In the genomic region with DNA sequence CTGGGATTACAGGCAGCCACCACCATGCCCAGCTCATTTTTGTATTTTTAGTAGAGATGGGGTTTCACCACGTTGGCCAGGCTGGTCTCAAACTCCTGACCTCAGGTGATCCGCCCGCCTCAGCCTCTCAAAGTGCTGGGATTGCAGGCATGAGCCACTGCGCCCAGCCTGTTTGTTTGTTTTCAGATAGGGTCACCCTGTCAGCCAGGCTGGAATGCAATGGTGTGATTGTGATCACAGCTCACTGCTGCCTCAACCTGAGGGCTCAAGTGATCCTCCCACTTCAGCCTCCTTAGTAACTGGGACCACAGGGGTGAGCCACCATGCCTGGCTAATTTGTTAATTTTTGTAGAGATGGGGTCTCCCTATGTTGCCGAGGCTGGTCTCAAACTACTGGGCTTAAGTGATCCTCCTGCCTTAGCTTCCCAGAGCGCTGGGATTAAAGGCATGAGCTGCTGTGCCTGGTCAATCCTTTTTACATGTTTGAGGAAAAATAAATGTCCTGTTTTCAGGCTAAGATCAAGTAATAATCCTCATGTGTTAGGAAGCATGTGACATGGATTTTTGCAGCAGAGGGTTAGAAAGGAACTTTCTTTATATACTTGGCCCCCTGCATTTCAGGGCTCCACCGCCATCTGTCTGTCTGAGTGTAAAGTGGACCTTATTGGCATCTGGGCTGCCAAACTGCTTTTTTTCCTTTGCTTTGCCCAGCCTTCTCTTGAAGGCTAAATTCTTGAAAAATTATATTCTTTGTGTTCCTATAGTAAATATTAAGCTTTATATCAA, we compare ENCODE assay signal across 20 cellular contexts. TPM values are rescaled to one million over a fixed set of nuclear protein-coding genes. Genes with fewer than 3 reads are reported as not detected.
DNase-seq lines count a peak whose midpoint lies in the region; ATAC-seq and TF ChIP-seq lines count a peak whose summit lies in the region.
"Had no signal": no experiment of that assay in that cellular context is flagged by ENCODE, and none has a peak within 500 bp of the region (broad histone marks: within the 10 kb centered on the region; RNA-seq: fewer than 3 reads in every experiment).

No MANE protein-coding gene starts in this region.

- no peaks in the 10 kb centered on the region for H3K27me3 ChIP-seq in upper lobe of right lung

- peaks cover 68% of the 10 kb centered on the region for H3K36me3 ChIP-seq in SK-N-MC (ENCODE audit: insufficient read depth, low read length)
- H3K36me3 ChIP-seq in upper lobe of right lung, result no peaks in the 10 kb centered on the region

- intact Hi-C loops in upper lobe of right lung (cut with DNase I), result no loop called here

- no peak for DNase-seq in SK-N-MC (ENCODE audit: low read depth, low spot score)
- DNase-seq in islet precursor cell, result peak; percentile 77
- no peak for DNase-seq in activated CD4-positive, alpha-beta memory T cell treated with anti-CD3 and anti-CD28 coated beads, Interleukin-2, amount 10 ng/mL, durations not matched to agents 7 days and 5 days
- DNase-seq in upper lobe of right lung, result no peak
- DNase-seq in H4 (ENCODE audit: low spot score), result no peak
- DNase-seq: ACHN; activated CD4-positive, alpha-beta T cell treated with anti-CD3 and anti-CD28 coated beads, Interleukin-2, amount 10 ng/mL, durations not matched to agents 7 days and 5 days; activated T-cell treated with anti-CD3 and anti-CD28 coated beads for 4 hours; effector CD8-positive, alpha-beta T cell; left ventricle myocardium superior; NCI-H1694 treated with DMSO at 0.1 percent for 48 hours; NCI-H446; SHP77 treated with DMSO at 0.1 percent for 48 hours; stimulated activated naive CD4-positive, alpha-beta T cell treated with Interleukin-2 at 50 U/mL for 16 hours; T-helper 9 cell had no signal

- CTCF ChIA-PET in activated CD4-positive, alpha-beta memory T cell treated with anti-CD3 and anti-CD28 coated beads, Interleukin-2, amount 10 ng/mL, durations not matched to agents 7 days and 5 days (lab: Charles Lee), result interaction anchor here (1.0 to 1.4 kb wide), 3 partner anchors 9 to 19 kb away, joined by 3 to 5 read pairs (median 3); no protein-coding TSS in a partner anchor

- peaks cover 13% of the 10 kb centered on the region for H3K36me3 Mint-ChIP-seq in activated CD4-positive, alpha-beta memory T cell treated with anti-CD3 and anti-CD28 coated beads, Interleukin-2, amount 10 ng/mL, durations not matched to agents 7 days and 5 days (ENCODE audit: low read depth)

- H3K27ac Mint-ChIP-seq in activated CD4-positive, alpha-beta memory T cell treated with anti-CD3 and anti-CD28 coated beads, Interleukin-2, amount 10 ng/mL, durations not matched to agents 7 days and 5 days, result no peak overlapping the region
- H3K27ac Mint-ChIP-seq: activated CD4-positive, alpha-beta T cell treated with anti-CD3 and anti-CD28 coated beads, Interleukin-2, amount 10 ng/mL, durations not matched to agents 7 days and 5 days; activated naive CD4-positive, alpha-beta T cell treated with anti-CD3 and anti-CD28 coated beads, Interleukin-2, amount 50 U/mL, for 72 hours had no signal

- H3K27me3 Mint-ChIP-seq in activated CD4-positive, alpha-beta memory T cell treated with anti-CD3 and anti-CD28 coated beads, Interleukin-2, amount 10 ng/mL, durations not matched to agents 7 days and 5 days, result no peaks in the 10 kb centered on the region
- H3K27me3 Mint-ChIP-seq: activated CD4-positive, alpha-beta T cell treated with anti-CD3 and anti-CD28 coated beads, Interleukin-2, amount 10 ng/mL, durations not matched to agents 7 days and 5 days had no signal

- H3K27ac ChIP-seq in C4-2B, result peak overlapping the region; percentile 9; the same call in 1 of the 2 replicates
- peak overlapping the region; percentile 70 for H3K27ac ChIP-seq in SK-N-MC
- no peak overlapping the region for H3K27ac ChIP-seq in upper lobe of right lung

- no peaks in the 10 kb centered on the region for H3K9me3 Mint-ChIP-seq in activated CD4-positive, alpha-beta memory T cell treated with anti-CD3 and anti-CD28 coated beads, Interleukin-2, amount 10 ng/mL, durations not matched to agents 7 days and 5 days
- H3K9me3 Mint-ChIP-seq: activated CD4-positive, alpha-beta T cell treated with anti-CD3 and anti-CD28 coated beads, Interleukin-2, amount 10 ng/mL, durations not matched to agents 7 days and 5 days; activated naive CD4-positive, alpha-beta T cell treated with anti-CD3 and anti-CD28 coated beads, Interleukin-2, amount 50 U/mL, for 72 hours had no signal

- POLR2A ChIA-PET in activated CD4-positive, alpha-beta memory T cell treated with anti-CD3 and anti-CD28 coated beads, Interleukin-2, amount 10 ng/mL, durations not matched to agents 7 days and 5 days (lab: Charles Lee), result interaction anchor here (0.7 to 4.9 kb wide), 5 partner anchors 20 to 303 kb away, joined by 3 to 23 read pairs (median 3); a partner anchor contains a TSS

- H3K4me1 ChIP-seq in upper lobe of right lung, result peaks cover 15% of the 10 kb centered on the region

- no peak overlapping the region for H3K4me3 Mint-ChIP-seq in activated CD4-positive, alpha-beta memory T cell treated with anti-CD3 and anti-CD28 coated beads, Interleukin-2, amount 10 ng/mL, durations not matched to agents 7 days and 5 days
- H3K4me3 Mint-ChIP-seq: activated CD4-positive, alpha-beta T cell treated with anti-CD3 and anti-CD28 coated beads, Interleukin-2, amount 10 ng/mL, durations not matched to agents 7 days and 5 days had no signal

- no peak overlapping the region for H3K9ac ChIP-seq in SK-N-MC (ENCODE audit: insufficient read length)

- TF ChIP-seq CTCF in C4-2B (conservative IDR thresholded peaks at IDR 0.05) (no peak), upper lobe of right lung (IDR thresholded peaks at IDR 0.05) (no peak)

- peaks cover 19% of the 10 kb centered on the region for H3K4me1 Mint-ChIP-seq in activated CD4-positive, alpha-beta memory T cell treated with anti-CD3 and anti-CD28 coated beads, Interleukin-2, amount 10 ng/mL, durations not matched to agents 7 days and 5 days

- H3K9me3 ChIP-seq in SK-N-MC (ENCODE audit: low read depth, low read length), result no peaks in the 10 kb centered on the region
- H3K9me3 ChIP-seq in upper lobe of right lung, result no peaks in the 10 kb centered on the region

- ATAC-seq in upper lobe of right lung, result no peak
- ATAC-seq: activated naive CD4-positive, alpha-beta T cell treated with anti-CD3 and anti-CD28 coated beads, Interleukin-2, amount 50 U/mL, for 72 hours; left ventricle myocardium superior had no signal

- H3K4me3 ChIP-seq in SK-N-MC, result no peak overlapping the region
- no peak overlapping the region for H3K4me3 ChIP-seq in upper lobe of right lung

RNA-seq across cellular contexts. Expression of a gene that starts 4.8 kb away (rescaled TPM):
- total RNA-seq in activated CD4-positive, alpha-beta memory T cell treated with anti-CD3 and anti-CD28 coated beads, Interleukin-2, amount 10 ng/mL, durations not matched to agents 7 days and 5 days, result 100 to 1,000 TPM; 262 to 279 TPM
- 255 TPM for total RNA-seq in upper lobe of right lung
- total RNA-seq in H4 (2014; rRNA removed; shearing (Covaris generic)), result 478 and 499 TPM in 2 replicates

RNA-seq across cellular contexts. Expression of a gene that starts 36.5 kb away (rescaled TPM):
- 10 to 100 TPM; 46.1 to 48.4 TPM for total RNA-seq in activated CD4-positive, alpha-beta memory T cell treated with anti-CD3 and anti-CD28 coated beads, Interleukin-2, amount 10 ng/mL, durations not matched to agents 7 days and 5 days
- total RNA-seq in upper lobe of right lung, result 43.9 TPM
- 60.1 and 63.7 TPM in 2 replicates for total RNA-seq in H4 (2014; rRNA removed; shearing (Covaris generic))

RNA-seq across cellular contexts. Expression of a gene that starts 43.2 kb away (rescaled TPM):
- not detected for total RNA-seq in activated CD4-positive, alpha-beta memory T cell treated with anti-CD3 and anti-CD28 coated beads, Interleukin-2, amount 10 ng/mL, durations not matched to agents 7 days and 5 days
- not detected for total RNA-seq in upper lobe of right lung
- total RNA-seq in H4 (2014; rRNA removed; shearing (Covaris generic)), result not detected in 2 replicates
- total RNA-seq: left ventricle myocardium superior, M059J, ureter had no signal

RNA-seq across cellular contexts. Expression of a gene that starts 44.0 kb away (rescaled TPM):
- 10 to 100 TPM; 40.6 to 41.6 TPM for total RNA-seq in activated CD4-positive, alpha-beta memory T cell treated with anti-CD3 and anti-CD28 coated beads, Interleukin-2, amount 10 ng/mL, durations not matched to agents 7 days and 5 days
- 40.9 TPM for total RNA-seq in upper lobe of right lung
- total RNA-seq in H4 (2014; rRNA removed; shearing (Covaris generic)), result 22.3 and 26.3 TPM in 2 replicates

RNA-seq across cellular contexts. Expression of a gene that starts 45.3 kb away (rescaled TPM):
- not detected for total RNA-seq in activated CD4-positive, alpha-beta memory T cell treated with anti-CD3 and anti-CD28 coated beads, Interleukin-2, amount 10 ng/mL, durations not matched to agents 7 days and 5 days
- 4.7 TPM for total RNA-seq in upper lobe of right lung
- total RNA-seq in H4 (2014; rRNA removed; shearing (Covaris generic)), result not detected in 2 replicates
- total RNA-seq: activated CD4-positive, alpha-beta T cell treated with anti-CD3 and anti-CD28 coated beads, Interleukin-2, amount 10 ng/mL, durations not matched to agents 7 days and 5 days; activated naive CD4-positive, alpha-beta T cell treated with anti-CD3 and anti-CD28 coated beads, Interleukin-2, amount 50 U/mL, for 72 hours; HT1080; M059J; ureter had no signal
